10 cellular contexts compared by ENCODE assay signal in genomic region chr2:44937688-44938240, GRCh38. TPM values are rescaled to one million over a fixed set of nuclear protein-coding genes. Genes with fewer than 3 reads are reported as not detected.
DNase-seq lines count a peak whose midpoint lies in the region; ATAC-seq and TF ChIP-seq lines count a peak whose summit lies in the region.
"Had no signal": no experiment of that assay in that cellular context is flagged by ENCODE, and none has a peak within 500 bp of the region (broad histone marks: within the 10 kb centered on the region; RNA-seq: fewer than 3 reads in every experiment).

No MANE protein-coding gene starts in this region.

- ATAC-seq in GM18867 (IDR thresholded peaks at IDR 0.05; ENCODE audit: unreplicated experiment) (peak; percentile 45), HG03045 (IDR thresholded peaks at IDR 0.05; ENCODE audit: unreplicated experiment) (no peak), heart right ventricle (no peak)

- DNase-seq in ACHN (peak; percentile 73), NT2/D1 (ENCODE audit: low read depth, low spot score) (no peak), posterior vena cava (ENCODE audit: low spot score) (no peak), heart right ventricle (no peak), NOMO-1 (lab: John Stamatoyannopoulos, UW; ENCODE audit: unreplicated experiment in 2 of 2) (no peak)
- DNase-seq: cerebellar nuclear complex had no signal

- H3K4me3 ChIP-seq in NT2/D1 (ENCODE audit: insufficient read length, low read depth) (peak overlapping the region; percentile 21), iPS-18c (ENCODE audit: insufficient read depth, low read depth, low read length) (peak overlapping the region; percentile 51), heart right ventricle (peak overlapping the region in 3 of 10 donors; percentile 5 to 46 (median 15))

- no peak overlapping the region for H3K27ac ChIP-seq in heart right ventricle

- H3K4me1 ChIP-seq in NT2/D1 (ENCODE audit: insufficient read depth, insufficient read length) (peaks cover 21% of the 10 kb centered on the region), heart right ventricle (peaks cover 3 to 71% (median 52%) of the 10 kb centered on the region in 9 donors)

- intact Hi-C loops in posterior vena cava (cut with DNase I) (no loop called here), heart right ventricle (cut with DNase I) (no loop called here)

- H3K9ac ChIP-seq in NT2/D1 (ENCODE audit: insufficient read length, low read depth) = no peak overlapping the region

- no peaks in the 10 kb centered on the region for H3K9me3 ChIP-seq in NT2/D1 (ENCODE audit: insufficient read depth, low read length)
- peaks cover 3% of the 10 kb centered on the region for H3K9me3 ChIP-seq in iPS-18c (ENCODE audit: control insufficient read depth, insufficient read depth, low read length)
- no peaks in the 10 kb centered on the region for H3K9me3 ChIP-seq in heart right ventricle

- H3K36me3 ChIP-seq in NT2/D1 (ENCODE audit: insufficient read depth, insufficient read length, low read length) (no peaks in the 10 kb centered on the region), heart right ventricle (no peaks in the 10 kb centered on the region)

- WGBS in heart right ventricle, 2 donors = 2 to 4% methylated on average over 35 of the region's 35 CpGs

- in situ Hi-C loops in ACHN (cut with HindIII; ENCODE audit: low pct_ligation_motif_present, low pct_unique_long_range_greater_than_20kb, low sequenced_read_pairs) = no loop called here

- no peak for TF ChIP-seq CTCF in heart right ventricle (IDR thresholded peaks at IDR 0.05)

- H3K27me3 ChIP-seq in NT2/D1 (ENCODE audit: insufficient read depth, insufficient read length) = peaks cover 95% of the 10 kb centered on the region
- peaks cover 69 to 100% (median 99%) of the 10 kb centered on the region in 7 donors for H3K27me3 ChIP-seq in heart right ventricle

RNA-seq across cellular contexts. Expression of gene SIX3, which starts 3.7 kb away (rescaled TPM):
- total RNA-seq in posterior vena cava (not detected), heart right ventricle (not detected)
- not detected for polyA plus RNA-seq in heart right ventricle
- total RNA-seq: mesothelial cell of epicardium had no signal
